In genomic region chr7:101803203-101804086, GRCh38 we compare ENCODE assay signal across 16 cellular contexts. TPM values are rescaled to one million over a fixed set of nuclear protein-coding genes. Genes with fewer than 3 reads are reported as not detected.
DNase-seq lines count a peak whose midpoint lies in the region; ATAC-seq and TF ChIP-seq lines count a peak whose summit lies in the region.
"Had no signal": no experiment of that assay in that cellular context is flagged by ENCODE, and none has a peak within 500 bp of the region (broad histone marks: within the 10 kb centered on the region; RNA-seq: fewer than 3 reads in every experiment).

No MANE protein-coding gene starts in this region.

- intact Hi-C loops in CD8-positive, alpha-beta T cell (cut with DNase I, micrococcal nuclease) = no loop called here
- intact Hi-C loops in lower lobe of right lung (cut with DNase I) = no loop called here

- no peaks in the 10 kb centered on the region for H3K27me3 Mint-ChIP-seq in CD8-positive, alpha-beta T cell (ENCODE audit: low read depth)
- peaks cover 17% of the 10 kb centered on the region for H3K27me3 Mint-ChIP-seq in WTC11 (ENCODE audit: low read depth)

- ATAC-seq in CD8-positive, alpha-beta T cell = peak; percentile 12
- ATAC-seq in WTC11 (no peak), lower lobe of right lung (peak; percentile 26 to 50), GM21515 (IDR thresholded peaks at IDR 0.05; ENCODE audit: unreplicated experiment) (no peak), GM18505 (IDR thresholded peaks at IDR 0.05; ENCODE audit: unreplicated experiment) (no peak)
- ATAC-seq: gastrocnemius medialis had no signal

- H3K4me3 ChIP-seq in BLaER1 (no peak overlapping the region), lower lobe of right lung (no peak overlapping the region)
- H3K4me3 ChIP-seq in CD8-positive, alpha-beta T cell (ENCODE audit: low read depth, low read length) = peak overlapping the region; percentile 20
- H3K4me3 ChIP-seq: colonic mucosa, gastrocnemius medialis, tibial nerve had no signal

- H3K36me3 Mint-ChIP-seq in CD8-positive, alpha-beta T cell = no peaks in the 10 kb centered on the region
- H3K36me3 Mint-ChIP-seq in WTC11 = no peaks in the 10 kb centered on the region

- H3K9me3 ChIP-seq in BLaER1 (no peaks in the 10 kb centered on the region), lower lobe of right lung (no peaks in the 10 kb centered on the region)
- no peaks in the 10 kb centered on the region for H3K9me3 ChIP-seq in CD8-positive, alpha-beta T cell (ENCODE audit: low read length)
- H3K9me3 ChIP-seq: colonic mucosa, gastrocnemius medialis, tibial nerve had no signal

- H3K27ac Mint-ChIP-seq in CD8-positive, alpha-beta T cell = peak overlapping the region; percentile 41
- H3K27ac Mint-ChIP-seq in WTC11 = 0 out of 2 replicates have a peak overlapping the region, but pooled peaks have one; percentile 10
- H3K27ac Mint-ChIP-seq: B cell had no signal

- POLR2A ChIA-PET in CD8-positive, alpha-beta T cell (lab: Charles Lee) = no interaction called here
- POLR2A ChIA-PET in WTC11 (lab: Charles Lee) = no interaction called here

- H3K36me3 ChIP-seq in BLaER1 (no peaks in the 10 kb centered on the region), lower lobe of right lung (no peaks in the 10 kb centered on the region)
- no peaks in the 10 kb centered on the region for H3K36me3 ChIP-seq in CD8-positive, alpha-beta T cell (ENCODE audit: insufficient read depth, low read length)
- H3K36me3 ChIP-seq: colonic mucosa, gastrocnemius medialis, tibial nerve had no signal

- CTCF ChIA-PET in CD8-positive, alpha-beta T cell (lab: Charles Lee) = interaction anchor here (1.0 to 2.0 kb wide), 3 partner anchors 9 to 115 kb away, joined by 3 to 5 read pairs (median 3); no protein-coding TSS in a partner anchor
- CTCF ChIA-PET in WTC11 (lab: Charles Lee) = interaction anchor here (0.6 kb wide), 1 partner anchor 1112 kb away, joined by 3 read pairs; no protein-coding TSS in a partner anchor

- peaks cover 15% of the 10 kb centered on the region for H3K4me1 ChIP-seq in BLaER1
- peaks cover 22% of the 10 kb centered on the region for H3K4me1 ChIP-seq in CD8-positive, alpha-beta T cell (ENCODE audit: insufficient read depth, low read length)
- peaks cover 13% of the 10 kb centered on the region for H3K4me1 ChIP-seq in lower lobe of right lung
- H3K4me1 ChIP-seq: colonic mucosa had no signal

- no peak for DNase-seq in CD8-positive, alpha-beta T cell
- no peak for DNase-seq in WTC11 (ENCODE audit: low spot score)
- DNase-seq in lower lobe of right lung = no peak
- DNase-seq in DMS53 treated with DMSO at 0.1 percent for 48 hours (lab: John Stamatoyannopoulos, UW; ENCODE audit: unreplicated experiment) = no peak
- no peak for DNase-seq in NCI-H2029 treated with DMSO at 0.1 percent for 48 hours (lab: John Stamatoyannopoulos, UW)
- DNase-seq: colonic mucosa, DMS153, gastrocnemius medialis, HCEC 1CT, NCI-H2171, NCI-H82 had no signal

- no peak for TF ChIP-seq POLR2A in GM18505 (IDR thresholded peaks at IDR 0.05; ENCODE audit: borderline replicate concordance, extremely low read depth, insufficient read depth, insufficient read length)

- H3K4me3 Mint-ChIP-seq in CD8-positive, alpha-beta T cell = peak overlapping the region; percentile 70
- H3K4me3 Mint-ChIP-seq in WTC11 = peak overlapping the region; percentile 48
- H3K4me3 Mint-ChIP-seq: B cell had no signal

- H3K27ac ChIP-seq in BLaER1 (no peak overlapping the region), lower lobe of right lung (no peak overlapping the region)
- H3K27ac ChIP-seq in CD8-positive, alpha-beta T cell (ENCODE audit: low read depth, low read length) = no peak overlapping the region
- H3K27ac ChIP-seq: colonic mucosa, gastrocnemius medialis, tibial nerve had no signal

- H3K9ac ChIP-seq in BLaER1 = no peak overlapping the region

- H3K4me1 Mint-ChIP-seq in CD8-positive, alpha-beta T cell (ENCODE audit: low read depth) = peaks cover 31% of the 10 kb centered on the region
- peaks cover 23% of the 10 kb centered on the region for H3K4me1 Mint-ChIP-seq in WTC11

- TF ChIP-seq CTCF in CD8-positive, alpha-beta T cell (IDR thresholded peaks at IDR 0.05) = no peak
- TF ChIP-seq CTCF in WTC11 (IDR thresholded peaks at IDR 0.05) (no peak), lower lobe of right lung (IDR thresholded peaks at IDR 0.05) (no peak)

- H3K27me3 ChIP-seq in BLaER1 = peaks cover 13% of the 10 kb centered on the region; the same call in 1 of the 2 replicates
- H3K27me3 ChIP-seq in CD8-positive, alpha-beta T cell (ENCODE audit: insufficient read depth, low read length) = no peaks in the 10 kb centered on the region
- H3K27me3 ChIP-seq in lower lobe of right lung (ENCODE audit: low read depth) = peaks cover 19% of the 10 kb centered on the region
- H3K27me3 ChIP-seq: colonic mucosa had no signal

- H3K9me3 Mint-ChIP-seq in CD8-positive, alpha-beta T cell = no peaks in the 10 kb centered on the region
- H3K9me3 Mint-ChIP-seq in WTC11 = no peaks in the 10 kb centered on the region

- peak overlapping the region; percentile 14; the same call in 1 of the 2 replicates for H3K4me2 ChIP-seq in BLaER1

- H4K20me1 ChIP-seq in BLaER1 = no peaks in the 10 kb centered on the region

TF ChIP-seq in WTC11, 78 proteins besides CTCF, POLR2A, EP300 and RAD21:
- peak; percentile 90 for TF ChIP-seq GABPB1 (CRISPR knock-in tag; IDR thresholded peaks at IDR 0.05)
- 0 out of 2 replicates have a peak, but pooled peaks have one; percentile 41 for TF ChIP-seq MAX (CRISPR knock-in tag; IDR thresholded peaks at IDR 0.05)
- no peak for TF ChIP-seq IRF2 (CRISPR knock-in tag; IDR thresholded peaks at IDR 0.05; ENCODE audit: borderline replicate concordance, low read depth)
- TF ChIP-seq MXD4 (CRISPR knock-in tag; IDR thresholded peaks at IDR 0.05; ENCODE audit: borderline replicate concordance) = 0 out of 2 replicates have a peak, but pooled peaks have one; percentile 28

RNA-seq across cellular contexts. Expression of gene CUX1, which starts 14.0 kb away (rescaled TPM):
- 10 to 100 TPM; 40.3 to 41.0 TPM for total RNA-seq in CD8-positive, alpha-beta T cell
- 64.3 to 77.1 TPM (median 76.1 TPM) in 3 replicates for total RNA-seq in WTC11 (2021)
- total RNA-seq in lower lobe of right lung = 118 TPM

Comparison
In these comparisons a context has a peak if more than half of its experiments do, and no peak if none do; other contexts are left out.
1. ATAC-seq: peak in CD8-positive, alpha-beta T cell (single experiment) and lower lobe of right lung (2 of 2); none in WTC11 (single experiment), GM21515 (single experiment) and GM18505 (single experiment).